Comparison of ENCODE assay signal across 8 cellular contexts in genomic region chr2:120771556-120772208, GRCh38. TPM values are rescaled to one million over a fixed set of nuclear protein-coding genes. Genes with fewer than 3 reads are reported as not detected.
DNase-seq lines count a peak whose midpoint lies in the region; ATAC-seq and TF ChIP-seq lines count a peak whose summit lies in the region.

No MANE protein-coding gene starts in this region.

- H3K4me3 ChIP-seq in retinal pigment epithelial cell (ENCODE audit: low read length), result no peak overlapping the region

- no peak for TF ChIP-seq CTCF in retinal pigment epithelial cell (conservative IDR thresholded peaks at IDR 0.05; ENCODE audit: low read depth, low read length)

- peak; percentile 97 for DNase-seq in ELR (ENCODE audit: low read depth)
- DNase-seq in T1000 (lab: John Stamatoyannopoulos, UW), result peak; percentile 81
- peak; percentile 76 for DNase-seq in Right ventricle myocardium inferior (ENCODE audit: missing footprints)
- DNase-seq in retinal pigment epithelial cell (ENCODE audit: low read depth), result peak; percentile 52
- no peak for DNase-seq in NCI-H2029 (lab: John Stamatoyannopoulos, UW)

- intact Hi-C loops in Right ventricle myocardium inferior (cut with DNase I), result no loop called here

- peak; percentile 88 for ATAC-seq in Right ventricle myocardium inferior
- no peak for ATAC-seq in HG03097 (IDR thresholded peaks at IDR 0.05; ENCODE audit: low FRiP score, unreplicated experiment)
- no peak for ATAC-seq in GM19455 (IDR thresholded peaks at IDR 0.05; ENCODE audit: unreplicated experiment)
- no peak for ATAC-seq in GM18867 (IDR thresholded peaks at IDR 0.05; ENCODE audit: unreplicated experiment)

RNA-seq across cellular contexts. Expression of gene GLI2, which starts 36.0 kb away (rescaled TPM):
- 2.2 TPM for total RNA-seq in Right ventricle myocardium inferior
